In the genomic region with DNA sequence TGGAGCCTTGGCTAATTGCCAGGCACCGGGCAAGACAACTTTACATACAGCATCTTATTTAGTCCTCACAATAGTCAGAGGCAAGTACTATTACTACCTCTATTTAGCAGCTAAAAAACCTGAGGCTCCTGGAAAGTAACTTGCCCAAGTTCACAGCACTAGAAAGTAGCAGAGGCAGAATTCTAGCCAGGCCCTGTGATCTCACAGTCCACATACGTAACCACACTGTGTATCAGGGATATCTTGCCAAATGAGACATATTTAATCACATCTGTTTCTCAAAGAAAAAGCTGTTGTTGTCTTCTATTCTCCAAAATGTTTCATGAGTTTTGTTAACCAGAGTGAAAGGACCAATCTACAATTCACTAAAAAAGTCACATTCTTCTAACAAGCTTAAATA, we compare ENCODE assay signal across 16 cellular contexts.
DNase-seq lines count a peak whose midpoint lies in the region; ATAC-seq and TF ChIP-seq lines count a peak whose summit lies in the region.
"Had no signal": no experiment of that assay in that cellular context is flagged by ENCODE, and none has a peak within 500 bp of the region (broad histone marks: within the 10 kb centered on the region; RNA-seq: fewer than 3 reads in every experiment).

No MANE protein-coding gene starts in this region.

- DNase-seq in Right ventricle myocardium superior: no peak
- no peak for DNase-seq in right atrium auricular region (ENCODE audit: low spot score)
- DNase-seq in PC-3: peak; percentile 6
- no peak for DNase-seq in mesenchymal stem cell
- no peak for DNase-seq in vagina (ENCODE audit: extremely low spot score in 2 of 2)
- no peak for DNase-seq in superior temporal gyrus (ENCODE audit: extremely low spot score)
- DNase-seq in activated T-cell treated with anti-CD3 and anti-CD28 coated beads, Interleukin-2, amount 50 U/mL, for 48 hours: no peak
- no peak for DNase-seq in putamen (ENCODE audit: low spot score)
- DNase-seq: 8988T; Calu3; CD4-positive, alpha-beta memory T cell; GF-D8; H9; MV-4-11; NCI-H774; RPMI8226 had no signal

- WGBS in mesenchymal stem cell: 98% methylated on average over 2 of the region's 2 CpGs

- intact Hi-C loops in Right ventricle myocardium superior (cut with DNase I): no loop called here
- intact Hi-C loops in PC-3 (cut with micrococcal nuclease): loop anchor here (10.0 kb wide), 1 partner anchor 374 kb away; a partner anchor contains a TSS
- intact Hi-C loops in vagina (cut with DNase I): no loop called here

- ATAC-seq in Right ventricle myocardium superior (ENCODE audit: poor library complexity): peak; percentile 52
- peak; percentile 48 for ATAC-seq in PC-3

- H3K4me1 ChIP-seq in right atrium auricular region: peaks cover 0 to 6% of the 10 kb centered on the region in 2 donors
- H3K4me1 ChIP-seq in PC-3 (ENCODE audit: insufficient read depth, low read length): peaks cover 14% of the 10 kb centered on the region; the same call in 1 of the 2 replicates
- no peaks in the 10 kb centered on the region for H3K4me1 ChIP-seq in mesenchymal stem cell (ENCODE audit: control insufficient read depth, insufficient read depth, low read depth, low read length)
- H3K4me1 ChIP-seq in vagina: peaks cover 29% of the 10 kb centered on the region

- no peak overlapping the region for H4K8ac ChIP-seq in mesenchymal stem cell (ENCODE audit: low read length)

- CTCF ChIA-PET in PC-3 (lab: Charles Lee): interaction anchor here (0.6 kb wide), 1 partner anchor 988 kb away, joined by 3 read pairs; no protein-coding TSS in a partner anchor

- H3K9me3 ChIP-seq in right atrium auricular region (no peaks in the 10 kb centered on the region), PC-3 (ENCODE audit: low read length) (no peaks in the 10 kb centered on the region), mesenchymal stem cell (ENCODE audit: control insufficient read depth, low read length) (peaks cover 2% of the 10 kb centered on the region), vagina (no peaks in the 10 kb centered on the region)

- no peak overlapping the region for H2BK15ac ChIP-seq in mesenchymal stem cell (ENCODE audit: low read depth, poor library complexity, severe bottlenecking)

- H2AFZ ChIP-seq in PC-3 (ENCODE audit: low read length) (no peak overlapping the region), mesenchymal stem cell (ENCODE audit: low read depth, low read length) (no peak overlapping the region)

- BruUV-seq in PC-3 (replicated peaks; lab: Mats Ljungman, UMichigan): no TSS peak

- H3K9me2 ChIP-seq in PC-3 (replicated peaks; ENCODE audit: low read length): no peaks in the 10 kb centered on the region

- no peak overlapping the region for H2AK5ac ChIP-seq in mesenchymal stem cell (ENCODE audit: low read length, severe bottlenecking)

- H3K27ac ChIP-seq in right atrium auricular region: no peak overlapping the region
- no peak overlapping the region for H3K27ac ChIP-seq in PC-3 (ENCODE audit: low read length)
- no peak overlapping the region for H3K27ac ChIP-seq in mesenchymal stem cell (ENCODE audit: low read length, poor library complexity, severe bottlenecking)
- H3K27ac ChIP-seq in vagina: peak overlapping the region; percentile 20

- H3F3A ChIP-seq in PC-3 (ENCODE audit: low read length, unreplicated experiment): no peaks in the 10 kb centered on the region

- no peaks in the 10 kb centered on the region for H3K79me2 ChIP-seq in PC-3 (ENCODE audit: low read length)

- no peak overlapping the region for H3K18ac ChIP-seq in mesenchymal stem cell (ENCODE audit: low read depth in 1 of 2, low read length in 2 of 2)

- no peak overlapping the region for H3K4me3 ChIP-seq in right atrium auricular region
- H3K4me3 ChIP-seq in PC-3 (ENCODE audit: low read length): no peak overlapping the region
- no peak overlapping the region for H3K4me3 ChIP-seq in mesenchymal stem cell (ENCODE audit: insufficient read depth in 1 of 2, low read depth in 1 of 2, low read length in 2 of 2)
- no peak overlapping the region for H3K4me3 ChIP-seq in vagina

- no peak overlapping the region for H3K4me2 ChIP-seq in PC-3 (ENCODE audit: low read length)
- H3K4me2 ChIP-seq in mesenchymal stem cell (ENCODE audit: low read length, poor library complexity, severe bottlenecking): no peak overlapping the region

- H2BK12ac ChIP-seq in mesenchymal stem cell (ENCODE audit: low read length in 2 of 2): no peak overlapping the region

- H3K27me3 ChIP-seq in right atrium auricular region (no peaks in the 10 kb centered on the region), PC-3 (ENCODE audit: low read length) (no peaks in the 10 kb centered on the region), mesenchymal stem cell (ENCODE audit: control insufficient read depth in 1 of 2, insufficient read depth in 1 of 2, low read length in 2 of 2) (no peaks in the 10 kb centered on the region), vagina (no peaks in the 10 kb centered on the region)

- H4K20me1 ChIP-seq in PC-3 (ENCODE audit: low read length): no peaks in the 10 kb centered on the region

- no peak overlapping the region for H3K9ac ChIP-seq in PC-3 (ENCODE audit: low read length)
- peak overlapping the region; percentile 46 for H3K9ac ChIP-seq in mesenchymal stem cell (ENCODE audit: low read length)

- H3K4ac ChIP-seq in mesenchymal stem cell (ENCODE audit: low read depth in 1 of 2, low read length in 2 of 2): no peak overlapping the region

- POLR2A ChIA-PET in PC-3 (lab: Charles Lee; ENCODE audit: unreplicated experiment): no interaction called here

- H3K36me3 ChIP-seq in right atrium auricular region: no peaks in the 10 kb centered on the region
- no peaks in the 10 kb centered on the region for H3K36me3 ChIP-seq in PC-3 (ENCODE audit: low read depth, low read length)
- H3K36me3 ChIP-seq in mesenchymal stem cell (ENCODE audit: control insufficient read depth in 1 of 2, insufficient read depth in 2 of 2, low read depth in 1 of 2, low read length in 2 of 2): no peaks in the 10 kb centered on the region
- H3K36me3 ChIP-seq in vagina: no peaks in the 10 kb centered on the region

- no peak overlapping the region for H2BK120ac ChIP-seq in mesenchymal stem cell (ENCODE audit: low read depth, low read length)

- TF ChIP-seq CTCF in right atrium auricular region (IDR thresholded peaks at IDR 0.05): no peak
- no peak for TF ChIP-seq CTCF in PC-3 (conservative IDR thresholded peaks at IDR 0.05; ENCODE audit: low read depth, low read length)
- no peak for TF ChIP-seq CTCF in vagina (IDR thresholded peaks at IDR 0.05)

- no peaks in the 10 kb centered on the region for H3K79me1 ChIP-seq in mesenchymal stem cell (replicated peaks; ENCODE audit: low read length, poor library complexity, severe bottlenecking)

- H4K91ac ChIP-seq in mesenchymal stem cell (ENCODE audit: low read length): no peak overlapping the region

- H2BK5ac ChIP-seq in mesenchymal stem cell (ENCODE audit: low read depth, low read length, poor library complexity, severe bottlenecking): no peak overlapping the region

- no peak overlapping the region for H3K23ac ChIP-seq in mesenchymal stem cell (ENCODE audit: low read length in 2 of 2)

- no peak for TF ChIP-seq POLR2A in vagina (IDR thresholded peaks at IDR 0.05)

- no peak overlapping the region for H3K14ac ChIP-seq in mesenchymal stem cell (ENCODE audit: low read length in 2 of 2)
